8 cellular contexts compared by ENCODE assay signal in the genomic region with DNA sequence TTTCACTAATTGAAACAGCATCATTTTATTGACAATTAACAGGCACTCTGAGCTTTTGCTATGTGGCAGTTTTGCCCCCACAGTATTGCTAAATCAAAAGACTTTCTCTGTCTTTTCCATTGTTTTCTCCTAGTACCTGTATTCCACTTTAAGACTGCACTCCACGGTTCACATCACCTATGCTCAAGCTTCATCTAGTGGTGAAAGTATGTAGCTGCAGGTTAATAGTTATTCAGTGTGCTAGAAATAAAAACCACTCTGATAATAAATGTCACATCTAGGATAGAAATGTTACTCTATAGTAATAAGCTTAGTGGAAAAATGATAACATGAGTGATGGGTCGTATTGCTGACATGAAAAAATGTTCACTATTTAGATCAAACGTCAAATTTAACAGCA. TPM values are rescaled to one million over a fixed set of nuclear protein-coding genes. Genes with fewer than 3 reads are reported as not detected.
A peak's percentile ranks its signal among the peaks of the same experiment; 100 is the strongest.
DNase-seq lines count a peak whose midpoint lies in the region; ATAC-seq and TF ChIP-seq lines count a peak whose summit lies in the region.

No MANE protein-coding gene starts in this region.

- TF ChIP-seq CTCF in brain (conservative IDR thresholded peaks at IDR 0.05) (peak; percentile 21 to 71), neural crest cell (conservative IDR thresholded peaks at IDR 0.05) (peak; percentile 60), coronary artery (IDR thresholded peaks at IDR 0.05) (no peak)

- H3K4me1 Mint-ChIP-seq in brain (peaks cover 38% of the 10 kb centered on the region), neural crest cell (no peaks in the 10 kb centered on the region)

- H3K36me3 Mint-ChIP-seq in brain: peaks cover 40% of the 10 kb centered on the region
- peaks cover 24% of the 10 kb centered on the region for H3K36me3 Mint-ChIP-seq in neural crest cell (ENCODE audit: low read depth)

- no peak overlapping the region for H3K4me3 Mint-ChIP-seq in brain
- no peak overlapping the region for H3K4me3 Mint-ChIP-seq in neural crest cell

- H3K27ac Mint-ChIP-seq in brain (no peak overlapping the region), neural crest cell (ENCODE audit: unreplicated experiment) (no peak overlapping the region)

- H3K4me3 ChIP-seq in Jurkat, Clone E6-1 (ENCODE audit: low read length): no peak overlapping the region
- H3K4me3 ChIP-seq in coronary artery: no peak overlapping the region

- H3K27ac ChIP-seq in coronary artery: no peak overlapping the region

- H3K27me3 Mint-ChIP-seq in brain (no peaks in the 10 kb centered on the region), neural crest cell (ENCODE audit: low read depth) (no peaks in the 10 kb centered on the region)

- ATAC-seq in GM21367 (IDR thresholded peaks at IDR 0.05; ENCODE audit: unreplicated experiment): peak; percentile 79

- H3K9me3 Mint-ChIP-seq in brain (peaks cover 2 to 10% (median 6%) of the 10 kb centered on the region in 5 experiments), neural crest cell (peaks cover 2% of the 10 kb centered on the region)

- DNase-seq in D341Med (ENCODE audit: low spot score): peak; percentile 24
- peak; percentile 11 for DNase-seq in Jurkat, Clone E6-1 (ENCODE audit: low read depth, low spot score)
- no peak for DNase-seq in neural crest cell (ENCODE audit: low read depth, low spot score)
- no peak for DNase-seq in coronary artery (ENCODE audit: low spot score)
- no peak for DNase-seq in effector CD4-positive, alpha-beta T cell
- DNase-seq in activated CD4-positive, alpha-beta T cell treated with anti-CD3 and anti-CD28 coated beads for 1 hour: no peak

RNA-seq across cellular contexts. Expression of gene ARL6IP6, which starts 24.6 kb away (rescaled TPM):
- polyA plus RNA-seq in Jurkat, Clone E6-1 (2012; ENCODE audit: insufficient read depth, insufficient read length): 80.0 TPM
- polyA plus RNA-seq in brain (ENCODE audit: insufficient read depth, low read depth, low replicate concordance): 27.9 TPM
- total RNA-seq in neural crest cell: 49.1 and 51.9 TPM in 2 replicates

RNA-seq across cellular contexts. Expression of gene PRPF40A, which starts 25.7 kb away (rescaled TPM):
- 66.6 TPM for polyA plus RNA-seq in Jurkat, Clone E6-1 (2012; ENCODE audit: insufficient read depth, insufficient read length)
- 18.8 TPM for polyA plus RNA-seq in brain (ENCODE audit: insufficient read depth, low read depth, low replicate concordance)
- total RNA-seq in neural crest cell: 136 and 138 TPM in 2 replicates

Comparison
In these comparisons a context has a peak if more than half of its experiments do, and no peak if none do; other contexts are left out.
1. DNase-seq: peak in D341Med (single experiment) and Jurkat, Clone E6-1 (single experiment); none in neural crest cell (single experiment), coronary artery (single experiment), effector CD4-positive, alpha-beta T cell (single experiment) and activated CD4-positive, alpha-beta T cell treated with anti-CD3 and anti-CD28 coated beads for 1 hour (single experiment).